2 cellular contexts compared by ENCODE assay signal in the genomic region with DNA sequence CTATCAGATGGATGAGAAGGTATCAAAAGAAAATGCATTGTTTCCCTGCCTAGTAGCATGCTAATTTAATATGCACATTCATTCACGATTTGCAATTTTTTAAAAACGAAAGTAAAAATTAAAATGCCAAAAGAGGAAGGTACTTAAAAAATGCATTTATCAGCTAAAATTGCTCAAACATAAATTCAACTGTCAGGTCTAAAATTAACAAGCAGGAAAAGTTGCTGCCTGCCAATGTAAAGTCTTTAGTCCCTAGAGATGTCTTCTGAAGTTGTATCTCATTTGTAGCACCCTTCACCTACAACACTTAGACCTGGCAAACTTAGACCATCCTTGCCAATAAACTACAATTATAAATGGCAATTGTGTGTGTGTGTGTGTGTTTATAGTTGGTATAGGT.
TF ChIP-seq lines count a peak whose summit lies in the region.

No MANE protein-coding gene starts in this region.

TF ChIP-seq in liver, 16 proteins besides CTCF, POLR2A, EP300 and RAD21:
- TF ChIP-seq JUND (IDR thresholded peaks at IDR 0.05) (no peak), EGR1 (IDR thresholded peaks at IDR 0.05; ENCODE audit: low read depth in 2 of 2) (no peak), HNF4A (conservative IDR thresholded peaks at IDR 0.05) (no peak), TAF1 (conservative IDR thresholded peaks at IDR 0.05) (no peak), FOXA1 (IDR thresholded peaks at IDR 0.05) (no peak), FOXA2 (IDR thresholded peaks at IDR 0.05) (no peak), HNF4G (IDR thresholded peaks at IDR 0.05) (no peak), GABPA (IDR thresholded peaks at IDR 0.05 in 1 of 2, conservative IDR thresholded peaks at IDR 0.05 in 1 of 2) (no peak)
- TF ChIP-seq, protein P1, sequence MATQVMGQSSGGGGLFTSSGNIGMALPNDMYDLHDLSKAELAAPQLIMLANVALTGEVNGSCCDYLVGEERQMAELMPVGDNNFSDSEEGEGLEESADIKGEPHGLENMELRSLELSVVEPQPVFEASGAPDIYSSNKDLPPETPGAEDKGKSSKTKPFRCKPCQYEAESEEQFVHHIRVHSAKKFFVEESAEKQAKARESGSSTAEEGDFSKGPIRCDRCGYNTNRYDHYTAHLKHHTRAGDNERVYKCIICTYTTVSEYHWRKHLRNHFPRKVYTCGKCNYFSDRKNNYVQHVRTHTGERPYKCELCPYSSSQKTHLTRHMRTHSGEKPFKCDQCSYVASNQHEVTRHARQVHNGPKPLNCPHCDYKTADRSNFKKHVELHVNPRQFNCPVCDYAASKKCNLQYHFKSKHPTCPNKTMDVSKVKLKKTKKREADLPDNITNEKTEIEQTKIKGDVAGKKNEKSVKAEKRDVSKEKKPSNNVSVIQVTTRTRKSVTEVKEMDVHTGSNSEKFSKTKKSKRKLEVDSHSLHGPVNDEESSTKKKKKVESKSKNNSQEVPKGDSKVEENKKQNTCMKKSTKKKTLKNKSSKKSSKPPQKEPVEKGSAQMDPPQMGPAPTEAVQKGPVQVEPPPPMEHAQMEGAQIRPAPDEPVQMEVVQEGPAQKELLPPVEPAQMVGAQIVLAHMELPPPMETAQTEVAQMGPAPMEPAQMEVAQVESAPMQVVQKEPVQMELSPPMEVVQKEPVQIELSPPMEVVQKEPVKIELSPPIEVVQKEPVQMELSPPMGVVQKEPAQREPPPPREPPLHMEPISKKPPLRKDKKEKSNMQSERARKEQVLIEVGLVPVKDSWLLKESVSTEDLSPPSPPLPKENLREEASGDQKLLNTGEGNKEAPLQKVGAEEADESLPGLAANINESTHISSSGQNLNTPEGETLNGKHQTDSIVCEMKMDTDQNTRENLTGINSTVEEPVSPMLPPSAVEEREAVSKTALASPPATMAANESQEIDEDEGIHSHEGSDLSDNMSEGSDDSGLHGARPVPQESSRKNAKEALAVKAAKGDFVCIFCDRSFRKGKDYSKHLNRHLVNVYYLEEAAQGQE (IDR thresholded peaks at IDR 0.05), result no peak
- TF ChIP-seq, protein P2, sequence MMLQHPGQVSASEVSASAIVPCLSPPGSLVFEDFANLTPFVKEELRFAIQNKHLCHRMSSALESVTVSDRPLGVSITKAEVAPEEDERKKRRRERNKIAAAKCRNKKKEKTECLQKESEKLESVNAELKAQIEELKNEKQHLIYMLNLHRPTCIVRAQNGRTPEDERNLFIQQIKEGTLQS (IDR thresholded peaks at IDR 0.05), result no peak

TF ChIP-seq in HepG2, 621 proteins besides CTCF, POLR2A, EP300 and RAD21:
- TF ChIP-seq ZNF772 (CRISPR knock-in tag; IDR thresholded peaks at IDR 0.05), result no peak
- TF ChIP-seq MAFK (conservative IDR thresholded peaks at IDR 0.05 in 1 of 2, IDR thresholded peaks at IDR 0.05 in 1 of 2; ENCODE audit: low read length in 2 of 2), result 0 out of 4 replicates have a peak, but pooled peaks of 1 of the 2 experiments have one; percentile 7
- TF ChIP-seq, protein P3, sequence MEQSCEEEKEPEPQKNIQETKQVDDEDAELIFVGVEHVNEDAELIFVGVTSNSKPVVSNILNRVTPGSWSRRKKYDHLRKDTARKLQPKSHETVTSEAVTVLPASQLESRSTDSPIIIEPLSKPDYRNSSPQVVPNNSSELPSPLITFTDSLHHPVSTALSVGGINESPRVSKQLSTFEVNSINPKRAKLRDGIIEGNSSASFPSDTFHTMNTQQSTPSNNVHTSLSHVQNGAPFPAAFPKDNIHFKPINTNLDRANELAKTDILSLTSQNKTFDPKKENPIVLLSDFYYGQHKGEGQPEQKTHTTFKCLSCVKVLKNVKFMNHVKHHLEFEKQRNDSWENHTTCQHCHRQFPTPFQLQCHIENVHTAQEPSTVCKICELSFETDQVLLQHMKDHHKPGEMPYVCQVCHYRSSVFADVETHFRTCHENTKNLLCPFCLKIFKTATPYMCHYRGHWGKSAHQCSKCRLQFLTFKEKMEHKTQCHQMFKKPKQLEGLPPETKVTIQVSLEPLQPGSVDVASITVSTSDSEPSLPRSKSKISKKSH (CRISPR knock-in tag; IDR thresholded peaks at IDR 0.05; ENCODE audit: borderline replicate concordance), result no peak
- no peak for TF ChIP-seq ZFX (CRISPR knock-in tag; IDR thresholded peaks at IDR 0.05; ENCODE audit: low read depth)
